Comparison of ENCODE assay signal across 8 cellular contexts in genomic region chr20:63829943-63830820, GRCh38. TPM values are rescaled to one million over a fixed set of nuclear protein-coding genes. Genes with fewer than 3 reads are reported as not detected.
DNase-seq lines count a peak whose midpoint lies in the region; ATAC-seq, FAIRE-seq and TF ChIP-seq lines count a peak whose summit lies in the region.

No MANE protein-coding gene starts in this region.

- no peak overlapping the region for H3K27ac ChIP-seq in CD4-positive, CD25-positive, alpha-beta regulatory T cell (ENCODE audit: insufficient read depth, low read length, poor library complexity, severe bottlenecking)
- no peak overlapping the region for H3K27ac ChIP-seq in GM12878 (ENCODE audit: control insufficient read depth, insufficient read depth)
- H3K27ac ChIP-seq in thymus (ENCODE audit: low read depth): peak overlapping the region; percentile 61

- no peak overlapping the region; the same call in 1 of the 2 replicates for H2AFZ ChIP-seq in GM12878 (ENCODE audit: control insufficient read depth, low read depth, low read length)

- H4K20me1 ChIP-seq in GM12878 (ENCODE audit: control insufficient read depth, insufficient read depth): peaks cover 7% of the 10 kb centered on the region; the same call in 1 of the 2 replicates

- H3K27me3 Mint-ChIP-seq in CD4-positive, CD25-positive, alpha-beta regulatory T cell: peaks cover 49% of the 10 kb centered on the region

- no peaks in the 10 kb centered on the region for H3K36me3 ChIP-seq in CD4-positive, CD25-positive, alpha-beta regulatory T cell (ENCODE audit: control insufficient read depth, insufficient read depth, low read length)
- H3K36me3 ChIP-seq in GM12878 (ENCODE audit: control insufficient read depth in 2 of 2, insufficient read depth in 2 of 2, low read length in 1 of 2): no peaks in the 10 kb centered on the region
- no peaks in the 10 kb centered on the region for H3K36me3 ChIP-seq in thymus (ENCODE audit: control insufficient read depth, insufficient read depth)

- POLR2A ChIA-PET in GM12878 (lab: Charles Lee): interaction anchor here (0.8 kb wide), 1 partner anchor 13 kb away, joined by 3 read pairs; no protein-coding TSS in a partner anchor

- no peak overlapping the region for H3K27ac Mint-ChIP-seq in CD4-positive, CD25-positive, alpha-beta regulatory T cell

- no peak for ATAC-seq in CD4-positive, CD25-positive, alpha-beta regulatory T cell (ENCODE audit: low read depth in 2 of 2)
- ATAC-seq in HG02798 (IDR thresholded peaks at IDR 0.05; ENCODE audit: poor library complexity, unreplicated experiment) (peak; percentile 9), GM12878 (peak; percentile 25; the same call in 2 of the 3 replicates)

- no peak for TF ChIP-seq EP300 in GM12878 (IDR thresholded peaks at IDR 0.05; ENCODE audit: borderline replicate concordance in 1 of 2, control insufficient read depth in 1 of 2, low read depth in 2 of 2, low read length in 2 of 2)

- SMC1A ChIA-PET in GM12878 (lab: Charles Lee; ENCODE audit: uncharacterized antibody, unreplicated experiment): interaction anchor here (0.7 to 1.3 kb wide), 2 partner anchors 44 to 94 kb away, joined by 3 to 4 read pairs; partner anchors contain the start of gene LIME1

- peaks cover 17% of the 10 kb centered on the region for H3K4me1 ChIP-seq in CD4-positive, CD25-positive, alpha-beta regulatory T cell (ENCODE audit: control insufficient read depth, insufficient read depth, low read length, poor library complexity, severe bottlenecking)
- H3K4me1 ChIP-seq in GM12878 (ENCODE audit: control insufficient read depth, insufficient read depth, low read length) (no peaks in the 10 kb centered on the region; the same call in 1 of the 2 replicates), thymus (ENCODE audit: control insufficient read depth, insufficient read depth, low read length) (peaks cover 3% of the 10 kb centered on the region)

- DNase-seq in CD4-positive, CD25-positive, alpha-beta regulatory T cell: peak in 1 of 3 donors; percentile 14
- no peak for DNase-seq in GM12878 (ENCODE audit: low read depth, low spot score)
- DNase-seq in left kidney (ENCODE audit: low read depth, low spot score): peak; percentile 59
- no peak for DNase-seq in central memory CD4-positive, alpha-beta T cell
- DNase-seq in AG08395 (ENCODE audit: low spot score): no peak
- no peak for DNase-seq in NCI-H1092 treated with DMSO at 0.1 percent for 48 hours (lab: John Stamatoyannopoulos, UW)

- TF ChIP-seq CTCF in GM12878 (IDR thresholded peaks at IDR 0.05 in 2 of 3, conservative IDR thresholded peaks at IDR 0.05 in 1 of 3; ENCODE audit: control insufficient read depth in 2 of 3, extremely low read depth in 1 of 3, insufficient read depth in 1 of 3, low read depth in 3 of 3, low read length in 3 of 3): no peak

- no peak for TF ChIP-seq RAD21 in GM12878 (IDR thresholded peaks at IDR 0.05; ENCODE audit: insufficient read depth, low read depth, low read length)

- H3K4me2 ChIP-seq in GM12878 (ENCODE audit: control insufficient read depth, insufficient read depth): peak overlapping the region; percentile 90

- RAD21 ChIA-PET in GM12878 (lab: Charles Lee; ENCODE audit: unreplicated experiment): interaction anchor here (0.6 to 1.0 kb wide), 2 partner anchors 292 kb away, joined by 3 read pairs; no protein-coding TSS in a partner anchor

- TF ChIP-seq POLR2A in GM12878 (IDR thresholded peaks at IDR 0.05; ENCODE audit: low read depth, low read length): no peak

- intact Hi-C loops in GM12878 (cut with micrococcal nuclease; ENCODE audit: unreplicated experiment): no loop called here

- WGBS in GM12878 (ENCODE audit: insufficient coverage, insufficient replicate concordance, low lambda C conversion rate, missing lambda C conversion rate): 1% methylated on average over 45 of the region's 95 CpGs
- 1% methylated on average over 95 of the region's 95 CpGs for WGBS in thymus

- no peaks in the 10 kb centered on the region for H3K36me3 Mint-ChIP-seq in CD4-positive, CD25-positive, alpha-beta regulatory T cell

- peak overlapping the region; percentile 34; the same call in 1 of the 2 replicates for H3K9ac ChIP-seq in GM12878 (ENCODE audit: control insufficient read depth, insufficient read depth, low read length)

- H3K27me3 ChIP-seq in CD4-positive, CD25-positive, alpha-beta regulatory T cell (ENCODE audit: control insufficient read depth, insufficient read depth, low read length): peaks cover 16% of the 10 kb centered on the region
- peaks cover 9 to 11% of the 10 kb centered on the region in 2 experiments; a peak in 3 of 4 replicates for H3K27me3 ChIP-seq in GM12878 (replicated peaks in 1 of 2; ENCODE audit: control insufficient read depth in 2 of 2, insufficient read depth in 2 of 2, low read length in 1 of 2)
- H3K27me3 ChIP-seq in thymus (ENCODE audit: control insufficient read depth, insufficient read depth): peaks cover 51% of the 10 kb centered on the region

- H3K9me3 ChIP-seq in CD4-positive, CD25-positive, alpha-beta regulatory T cell (ENCODE audit: control insufficient read depth in 2 of 2, low read length in 2 of 2): no peaks in the 10 kb centered on the region
- H3K9me3 ChIP-seq in GM12878 (replicated peaks; ENCODE audit: control insufficient read depth, insufficient read depth, low read length) (no peaks in the 10 kb centered on the region), thymus (ENCODE audit: control insufficient read depth) (no peaks in the 10 kb centered on the region)

- peaks cover 7 to 16% (median 9%) of the 10 kb centered on the region in 4 donors for H3K4me1 Mint-ChIP-seq in CD4-positive, CD25-positive, alpha-beta regulatory T cell

- H3K4me3 Mint-ChIP-seq in CD4-positive, CD25-positive, alpha-beta regulatory T cell: peak overlapping the region; percentile 21 to 89 (median 80)

- no peak for FAIRE-seq in GM12878 (lab: Jason Lieb, UNC)

- in situ Hi-C loops in GM12878 (cut with MboI): no loop called here

- BruUV-seq in GM12878 (replicated peaks; lab: Mats Ljungman, UMichigan): no TSS peak

- peaks cover 0 to 3% (median 0%) of the 10 kb centered on the region in 7 donors for H3K9me3 Mint-ChIP-seq in CD4-positive, CD25-positive, alpha-beta regulatory T cell

- no peaks in the 10 kb centered on the region for H3K79me2 ChIP-seq in GM12878 (ENCODE audit: control insufficient read depth, insufficient read depth, low read length)

- CTCF ChIA-PET in GM12878 (lab: Yijun Ruan, JAX): interaction anchor here (1.0 kb wide), 1 partner anchor 44 kb away, joined by 3 read pairs; no protein-coding TSS in a partner anchor

- H3K4me3 ChIP-seq in CD4-positive, CD25-positive, alpha-beta regulatory T cell (ENCODE audit: low read depth, low read length): peak overlapping the region; percentile 70
- H3K4me3 ChIP-seq in GM12878 (peak overlapping the region; percentile 65), thymus (ENCODE audit: low read length) (peak overlapping the region; percentile 60)

RNA-seq across cellular contexts. Expression of gene ZBTB46, which starts 0.9 kb away (rescaled TPM):
- 0.49 TPM for total RNA-seq in CD4-positive, CD25-positive, alpha-beta regulatory T cell
- polyA plus RNA-seq in CD4-positive, CD25-positive, alpha-beta regulatory T cell: under 1 TPM in 2 of 4 donors, not detected in 2; 0.03 to 0.09 TPM
- 7.6 and 7.8 TPM in 2 replicates for total RNA-seq in GM12878 (2013; cell fraction: nucleolus; rRNA removed)
- 0.45 and 0.98 TPM in 2 replicates for total RNA-seq in GM12878 (2014; rRNA removed)
- total RNA-seq in GM12878 (2014; rRNA removed; fragmentation: Illumina TruSeq; extraction: Trizol): 0.18 and 0.23 TPM in 2 replicates
- total RNA-seq in GM12878 (2021): 0.92 and 1.0 TPM in 2 replicates
- 0.45 TPM for polyA plus RNA-seq in GM12878 (2011; ENCODE audit: low read depth)
- 0.46 and 0.77 TPM in 2 replicates for polyA plus RNA-seq in GM12878 (2011; rRNA removed)
- polyA plus RNA-seq in GM12878 (2011; cell fraction: cytosol; rRNA removed): 1.3 and 1.6 TPM in 2 replicates
- polyA plus RNA-seq in GM12878 (2011; cell fraction: nucleus; rRNA removed): 3.2 and 4.5 TPM in 2 replicates
- 1.2 and 1.3 TPM in 2 replicates for polyA plus RNA-seq in GM12878 (2012)
- 0.08 and 0.15 TPM in 2 replicates for polyA plus RNA-seq in GM12878 (2014; fragmentation: Illumina TruSeq; extraction: Trizol)
- polyA plus RNA-seq in GM12878 (2014; fragmentation: Nextera tagmentation; extraction: Ambion mirVana): under 1 TPM; 0.31 to 0.37 TPM
- polyA plus RNA-seq in GM12878 (2014; rRNA removed): 0.24 and 0.26 TPM in 2 replicates
- under 1 TPM; 0.21 to 0.43 TPM for polyA plus RNA-seq in GM12878 (2016; fragmentation: Nextera tagmentation; extraction: Ambion mirVana)
- polyA minus RNA-seq in GM12878 (2011; rRNA and poly(A)+ RNA removed): 7.9 and 9.9 TPM in 2 replicates
- 2.9 and 4.9 TPM in 2 replicates for polyA minus RNA-seq in GM12878 (2011; cell fraction: cytosol; rRNA and poly(A)+ RNA removed)
- polyA minus RNA-seq in GM12878 (2011; cell fraction: nucleus; rRNA and poly(A)+ RNA removed): 1.6 and 2.5 TPM in 2 replicates
- 3.7 TPM for polyA plus RNA-seq in thymus

RNA-seq across cellular contexts. Expression of gene ABHD16B, which starts 31.1 kb away (rescaled TPM):
- total RNA-seq in CD4-positive, CD25-positive, alpha-beta regulatory T cell: not detected
- under 1 TPM in 1 of 4 donors, not detected in 3; 0.21 TPM for polyA plus RNA-seq in CD4-positive, CD25-positive, alpha-beta regulatory T cell
- total RNA-seq in GM12878 (2013; cell fraction: nucleolus; rRNA removed): not detected in 2 replicates
- total RNA-seq in GM12878 (2014; rRNA removed) (not detected in 2 replicates), GM12878 (2014; rRNA removed; fragmentation: Illumina TruSeq; extraction: Trizol) (not detected in 2 replicates), GM12878 (2021) (not detected in 2 replicates)
- not detected for polyA plus RNA-seq in GM12878 (2011; ENCODE audit: low read depth)
- polyA plus RNA-seq in GM12878 (2011; rRNA removed) (not detected in 2 replicates), GM12878 (2014; fragmentation: Illumina TruSeq; extraction: Trizol) (not detected in 2 replicates), GM12878 (2014; fragmentation: Nextera tagmentation; extraction: Ambion mirVana) (not detected), GM12878 (2014; rRNA removed) (not detected in 2 replicates), GM12878 (2016; fragmentation: Nextera tagmentation; extraction: Ambion mirVana) (under 1 TPM in 1 of 2 experiments, not detected in 1; 0.13 TPM), thymus (0.57 TPM)
- polyA plus RNA-seq in GM12878 (2011; cell fraction: cytosol; rRNA removed): not detected in 2 replicates
- polyA plus RNA-seq in GM12878 (2011; cell fraction: nucleus; rRNA removed): not detected in 2 replicates
- polyA plus RNA-seq in GM12878 (2012): 0.08 TPM in 1 of 2 replicates, not detected in the other
- polyA minus RNA-seq in GM12878 (2011; rRNA and poly(A)+ RNA removed): not detected in 2 replicates
- polyA minus RNA-seq in GM12878 (2011; cell fraction: cytosol; rRNA and poly(A)+ RNA removed): not detected in 2 replicates
- not detected in 2 replicates for polyA minus RNA-seq in GM12878 (2011; cell fraction: nucleus; rRNA and poly(A)+ RNA removed)

RNA-seq across cellular contexts. Expression of gene TPD52L2, which starts 34.9 kb away (rescaled TPM):
- total RNA-seq in CD4-positive, CD25-positive, alpha-beta regulatory T cell: 33.7 TPM
- polyA plus RNA-seq in CD4-positive, CD25-positive, alpha-beta regulatory T cell: 10 to 100 TPM; 69.0 to 72.1 (median 69.9) TPM
- 29.9 and 30.8 TPM in 2 replicates for total RNA-seq in GM12878 (2013; cell fraction: nucleolus; rRNA removed)
- 28.4 and 30.4 TPM in 2 replicates for total RNA-seq in GM12878 (2014; rRNA removed)
- total RNA-seq in GM12878 (2014; rRNA removed; fragmentation: Illumina TruSeq; extraction: Trizol): 37.3 and 38.4 TPM in 2 replicates
- 43.4 and 46.2 TPM in 2 replicates for total RNA-seq in GM12878 (2021)
- polyA plus RNA-seq in GM12878 (2011; ENCODE audit: low read depth): 27.6 TPM
- 46.5 and 53.8 TPM in 2 replicates for polyA plus RNA-seq in GM12878 (2011; rRNA removed)
- 54.9 and 65.7 TPM in 2 replicates for polyA plus RNA-seq in GM12878 (2011; cell fraction: cytosol; rRNA removed)
- 53.8 and 63.9 TPM in 2 replicates for polyA plus RNA-seq in GM12878 (2011; cell fraction: nucleus; rRNA removed)
- 38.7 and 41.1 TPM in 2 replicates for polyA plus RNA-seq in GM12878 (2012)
- 39.2 and 50.2 TPM in 2 replicates for polyA plus RNA-seq in GM12878 (2014; fragmentation: Illumina TruSeq; extraction: Trizol)
- 1 to 10 TPM; 1.6 to 4.1 TPM for polyA plus RNA-seq in GM12878 (2014; fragmentation: Nextera tagmentation; extraction: Ambion mirVana)
- polyA plus RNA-seq in GM12878 (2014; rRNA removed): 46.5 and 50.8 TPM in 2 replicates
- 10 to 100 TPM; 68.1 to 71.0 TPM for polyA plus RNA-seq in GM12878 (2016; fragmentation: Nextera tagmentation; extraction: Ambion mirVana)
- 26.4 and 36.3 TPM in 2 replicates for polyA minus RNA-seq in GM12878 (2011; rRNA and poly(A)+ RNA removed)
- polyA minus RNA-seq in GM12878 (2011; cell fraction: cytosol; rRNA and poly(A)+ RNA removed): 51.5 and 53.3 TPM in 2 replicates
- 9.1 and 18.6 TPM in 2 replicates for polyA minus RNA-seq in GM12878 (2011; cell fraction: nucleus; rRNA and poly(A)+ RNA removed)
- polyA plus RNA-seq in thymus: 73.2 TPM

Comparison
In these comparisons a context has a peak if more than half of its experiments do, and no peak if none do; other contexts are left out.
1. ATAC-seq: peak in HG02798 (single experiment) and GM12878 (single experiment); none in CD4-positive, CD25-positive, alpha-beta regulatory T cell (0 of 2).
2. Peak in every context shown above with its lines, with median percentiles within 50 percentile points of each other: H3K4me3 ChIP-seq.